Comparison of ENCODE assay signal across 8 cellular contexts in the genomic region with DNA sequence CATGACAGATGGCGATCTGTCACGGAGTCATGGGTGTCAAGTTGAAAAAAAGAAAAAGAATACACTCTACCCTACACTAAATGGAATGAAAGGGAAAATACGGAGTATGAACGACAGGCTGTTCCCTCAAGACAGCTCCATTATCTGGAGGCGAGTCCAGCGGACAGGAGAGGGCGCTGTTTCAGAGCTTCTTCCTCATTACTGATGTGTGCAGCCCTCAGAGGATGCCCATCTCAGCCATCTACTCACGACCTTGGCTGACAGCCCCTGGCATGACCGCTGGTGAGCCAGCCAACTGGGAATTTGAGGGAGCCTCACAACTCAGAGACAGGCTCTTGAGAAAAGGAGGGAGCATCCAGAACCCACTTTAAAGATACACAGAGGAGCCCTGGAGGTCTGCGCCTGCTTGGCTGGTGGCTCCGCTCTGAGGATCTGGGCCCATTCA. TPM values are rescaled to one million over a fixed set of nuclear protein-coding genes. Genes with fewer than 3 reads are reported as not detected.
DNase-seq lines count a peak whose midpoint lies in the region; ATAC-seq and TF ChIP-seq lines count a peak whose summit lies in the region.

No MANE protein-coding gene starts in this region.

- H3K9me3 ChIP-seq in neural progenitor cell (ENCODE audit: low read depth), result no peaks in the 10 kb centered on the region

- H3K4me3 ChIP-seq in neural progenitor cell, result no peak overlapping the region

- no peaks in the 10 kb centered on the region for H3F3A ChIP-seq in neural progenitor cell (ENCODE audit: low read depth)

- no peaks in the 10 kb centered on the region for H3K4me1 ChIP-seq in neural progenitor cell

- H3K9me3 Mint-ChIP-seq in activated T-cell treated with anti-CD3 and anti-CD28 coated beads, Interleukin-2, amount 50 U/mL, for 4 hours, result no peaks in the 10 kb centered on the region
- H3K9me3 Mint-ChIP-seq in neural progenitor cell, result no peaks in the 10 kb centered on the region
- H3K9me3 Mint-ChIP-seq in stimulated activated naive CD8-positive, alpha-beta T cell treated with anti-CD3 and anti-CD28 coated beads, Interleukin-15, amount 100 ng/mL, for 72 hours, result no peaks in the 10 kb centered on the region

- peak overlapping the region; percentile 30 for H3K4me3 Mint-ChIP-seq in activated T-cell treated with anti-CD3 and anti-CD28 coated beads, Interleukin-2, amount 50 U/mL, for 4 hours
- no peak overlapping the region for H3K4me3 Mint-ChIP-seq in neural progenitor cell
- peak overlapping the region; percentile 58 to 59 for H3K4me3 Mint-ChIP-seq in stimulated activated naive CD8-positive, alpha-beta T cell treated with anti-CD3 and anti-CD28 coated beads, Interleukin-15, amount 100 ng/mL, for 72 hours

- H2AFZ ChIP-seq in neural progenitor cell (replicated peaks), result no peak overlapping the region

- H3K9ac ChIP-seq in neural progenitor cell, result no peak overlapping the region

- H4K20me1 ChIP-seq in neural progenitor cell (ENCODE audit: low read depth), result no peaks in the 10 kb centered on the region

- no peak overlapping the region for H3K4me2 ChIP-seq in neural progenitor cell

- H3K36me3 Mint-ChIP-seq in activated T-cell treated with anti-CD3 and anti-CD28 coated beads, Interleukin-2, amount 50 U/mL, for 4 hours (ENCODE audit: insufficient read depth), result no peaks in the 10 kb centered on the region
- no peaks in the 10 kb centered on the region for H3K36me3 Mint-ChIP-seq in neural progenitor cell

- DNase-seq in EL, result peak; percentile 87
- peak; percentile 38 for DNase-seq in OCI-M2 (lab: John Stamatoyannopoulos, UW; ENCODE audit: unreplicated experiment)
- peak; percentile 77 for DNase-seq in activated T-cell treated with anti-CD3 and anti-CD28 coated beads, Interleukin-2, amount 50 U/mL, for 4 hours
- DNase-seq in fibroblast of peridontal ligament (ENCODE audit: extremely low read depth), result peak; percentile 89
- DNase-seq in neural progenitor cell (ENCODE audit: low spot score), result peak; percentile 87
- peak; percentile 72 to 83 for DNase-seq in stimulated activated naive CD8-positive, alpha-beta T cell treated with anti-CD3 and anti-CD28 coated beads, Interleukin-15, amount 100 ng/mL, for 72 hours

- no peaks in the 10 kb centered on the region for H3K27me3 ChIP-seq in neural progenitor cell

- peak overlapping the region; percentile 62 for H3K27ac Mint-ChIP-seq in neural progenitor cell
- peak overlapping the region; percentile 35 to 72 for H3K27ac Mint-ChIP-seq in stimulated activated naive CD8-positive, alpha-beta T cell treated with anti-CD3 and anti-CD28 coated beads, Interleukin-15, amount 100 ng/mL, for 72 hours

- H3K36me3 ChIP-seq in neural progenitor cell, result no peaks in the 10 kb centered on the region

- no peaks in the 10 kb centered on the region for H3K27me3 Mint-ChIP-seq in activated T-cell treated with anti-CD3 and anti-CD28 coated beads, Interleukin-2, amount 50 U/mL, for 4 hours (ENCODE audit: low read depth)
- no peaks in the 10 kb centered on the region for H3K27me3 Mint-ChIP-seq in neural progenitor cell (ENCODE audit: insufficient read depth, low read depth)
- H3K27me3 Mint-ChIP-seq in stimulated activated naive CD8-positive, alpha-beta T cell treated with anti-CD3 and anti-CD28 coated beads, Interleukin-15, amount 100 ng/mL, for 72 hours, result peaks cover 29% of the 10 kb centered on the region

- no peak overlapping the region for H3K27ac ChIP-seq in neural progenitor cell

- H3K79me2 ChIP-seq in neural progenitor cell (ENCODE audit: low read depth), result no peaks in the 10 kb centered on the region

- peaks cover 60% of the 10 kb centered on the region for H3K4me1 Mint-ChIP-seq in activated T-cell treated with anti-CD3 and anti-CD28 coated beads, Interleukin-2, amount 50 U/mL, for 4 hours (ENCODE audit: low read depth)
- peaks cover 24% of the 10 kb centered on the region for H3K4me1 Mint-ChIP-seq in neural progenitor cell
- H3K4me1 Mint-ChIP-seq in stimulated activated naive CD8-positive, alpha-beta T cell treated with anti-CD3 and anti-CD28 coated beads, Interleukin-15, amount 100 ng/mL, for 72 hours, result peaks cover 63% of the 10 kb centered on the region

- ATAC-seq in HG03060 (IDR thresholded peaks at IDR 0.05; ENCODE audit: low read depth, unreplicated experiment) (peak; percentile 24), HG03025 (IDR thresholded peaks at IDR 0.05; ENCODE audit: low FRiP score, unreplicated experiment) (no peak)
- ATAC-seq in activated T-cell treated with anti-CD3 and anti-CD28 coated beads, Interleukin-2, amount 50 U/mL, for 4 hours, result no peak
- ATAC-seq in stimulated activated naive CD8-positive, alpha-beta T cell treated with anti-CD3 and anti-CD28 coated beads, Interleukin-15, amount 100 ng/mL, for 72 hours, result peak; percentile 76

- TF ChIP-seq CTCF in neural progenitor cell (IDR thresholded peaks at IDR 0.05), result peak; percentile 91

RNA-seq across cellular contexts. Expression of a gene that starts 49.6 kb away (rescaled TPM):
- 10 to 100 TPM; 54.7 to 56.6 (median 55.4) TPM for total RNA-seq in activated T-cell treated with anti-CD3 and anti-CD28 coated beads, Interleukin-2, amount 50 U/mL, for 4 hours
- total RNA-seq in neural progenitor cell (ENCODE audit: low replicate concordance), result 11.7 and 18.1 TPM in 2 replicates

Comparison
In these comparisons a context has a peak if more than half of its experiments do, and no peak if none do; other contexts are left out.
1. DNase-seq: peak in every context shown above with its lines; median percentile 89 in fibroblast of peridontal ligament; 87 in EL; 87 in neural progenitor cell; 78 in stimulated activated naive CD8-positive, alpha-beta T cell treated with anti-CD3 and anti-CD28 coated beads, Interleukin-15, amount 100 ng/mL, for 72 hours; 77 in activated T-cell treated with anti-CD3 and anti-CD28 coated beads, Interleukin-2, amount 50 U/mL, for 4 hours; 38 in OCI-M2.
2. ATAC-seq: peak in HG03060 (single experiment) and stimulated activated naive CD8-positive, alpha-beta T cell treated with anti-CD3 and anti-CD28 coated beads, Interleukin-15, amount 100 ng/mL, for 72 hours (single experiment); none in activated T-cell treated with anti-CD3 and anti-CD28 coated beads, Interleukin-2, amount 50 U/mL, for 4 hours (0 of 2) and HG03025 (single experiment).